In the genomic region with DNA sequence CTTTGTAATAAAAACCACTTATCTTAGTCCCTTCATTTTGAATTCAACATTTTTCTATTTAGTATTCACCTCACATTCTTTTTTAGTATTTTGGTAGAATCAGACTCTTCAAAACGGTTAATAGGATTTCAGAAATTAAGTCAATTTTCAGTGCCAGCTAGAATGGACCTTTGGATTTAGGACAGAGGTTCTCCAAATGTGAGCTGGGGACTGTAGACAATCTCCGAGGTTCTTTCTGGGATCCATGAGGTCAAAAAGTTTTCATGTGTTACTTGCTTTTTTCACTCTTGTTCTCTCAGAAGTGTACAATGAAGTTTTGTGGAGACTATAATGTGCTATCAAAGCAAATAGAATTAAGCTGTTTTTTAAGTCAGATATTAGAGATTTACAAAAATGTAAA, we compare ENCODE assay signal across 2 cellular contexts.
TF ChIP-seq lines count a peak whose summit lies in the region.

No MANE protein-coding gene starts in this region.

TF ChIP-seq in A549, 52 proteins besides CTCF, POLR2A, EP300 and RAD21:
- TF ChIP-seq HOXB13 (CRISPR knock-in tag; IDR thresholded peaks at IDR 0.05; ENCODE audit: low read depth) (no peak), MYC (IDR thresholded peaks at IDR 0.05; ENCODE audit: borderline replicate concordance, low read length) (no peak), BHLHE40 (IDR thresholded peaks at IDR 0.05; ENCODE audit: low read depth, low read length) (no peak), JUNB (IDR thresholded peaks at IDR 0.05) (no peak), HDAC2 (IDR thresholded peaks at IDR 0.05) (no peak), JUN (IDR thresholded peaks at IDR 0.05) (no peak)
- TF ChIP-seq, protein P1, sequence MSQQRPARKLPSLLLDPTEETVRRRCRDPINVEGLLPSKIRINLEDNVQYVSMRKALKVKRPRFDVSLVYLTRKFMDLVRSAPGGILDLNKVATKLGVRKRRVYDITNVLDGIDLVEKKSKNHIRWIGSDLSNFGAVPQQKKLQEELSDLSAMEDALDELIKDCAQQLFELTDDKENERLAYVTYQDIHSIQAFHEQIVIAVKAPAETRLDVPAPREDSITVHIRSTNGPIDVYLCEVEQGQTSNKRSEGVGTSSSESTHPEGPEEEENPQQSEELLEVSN (IDR thresholded peaks at IDR 0.05; ENCODE audit: borderline replicate concordance, low read depth) = no peak

TF ChIP-seq in HCT116, 20 proteins besides CTCF, POLR2A, EP300 and RAD21:
- TF ChIP-seq, protein P2, sequence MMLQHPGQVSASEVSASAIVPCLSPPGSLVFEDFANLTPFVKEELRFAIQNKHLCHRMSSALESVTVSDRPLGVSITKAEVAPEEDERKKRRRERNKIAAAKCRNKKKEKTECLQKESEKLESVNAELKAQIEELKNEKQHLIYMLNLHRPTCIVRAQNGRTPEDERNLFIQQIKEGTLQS (IDR thresholded peaks at IDR 0.05) = no peak
- TF ChIP-seq EZH2 (IDR thresholded peaks at IDR 0.05) (no peak), EGR1 (IDR thresholded peaks at IDR 0.05; ENCODE audit: low read depth) (no peak), SRF (IDR thresholded peaks at IDR 0.05; ENCODE audit: low read depth) (no peak), SIN3A (IDR thresholded peaks at IDR 0.05; ENCODE audit: low read depth) (no peak)
TF ChIP-seq in HCT116: peak in this region for 0.
